ENCODE assay signal across 8 cellular contexts in the genomic region with DNA sequence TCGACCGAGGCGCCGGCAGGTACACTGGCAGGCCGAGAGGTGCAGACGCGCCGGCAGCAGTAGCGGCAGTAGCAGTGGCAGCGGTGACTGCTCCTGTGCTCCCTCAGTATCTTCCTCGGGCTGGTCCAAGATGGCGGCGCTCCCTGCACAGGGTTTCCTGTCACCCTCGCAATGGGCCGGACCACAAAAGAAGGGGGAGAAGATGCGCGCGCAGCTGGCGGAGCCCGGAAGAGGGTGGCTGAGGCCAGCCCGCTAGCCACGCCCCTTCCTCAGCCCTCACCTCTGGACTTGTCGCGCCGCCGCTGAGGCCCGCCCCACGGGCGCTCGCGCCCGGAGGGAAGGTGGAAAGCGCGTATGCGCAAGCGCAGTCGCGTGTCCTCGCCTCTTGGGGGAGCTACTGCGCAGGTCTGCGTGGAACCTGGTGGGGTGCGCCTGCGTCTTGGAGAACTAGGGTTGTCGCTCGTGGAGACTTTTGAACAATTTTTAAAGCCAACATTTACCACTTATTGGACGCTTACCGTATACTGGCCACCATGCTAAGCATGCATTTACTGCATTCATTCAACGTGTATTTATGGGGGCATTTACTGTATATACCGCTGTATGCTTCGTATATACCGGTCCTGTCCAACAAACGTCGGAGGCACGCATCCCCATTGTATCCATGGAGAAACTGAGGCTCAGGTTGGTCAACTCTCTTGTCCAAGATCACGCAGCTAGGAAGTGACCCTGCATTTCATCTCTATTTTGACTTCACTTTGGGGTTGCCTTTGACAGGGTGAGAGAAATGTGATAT. TPM values are rescaled to one million over a fixed set of nuclear protein-coding genes. Genes with fewer than 3 reads are reported as not detected.
DNase-seq lines count a peak whose midpoint lies in the region; ATAC-seq and TF ChIP-seq lines count a peak whose summit lies in the region.

A gene (minus strand): TSS at position 132 of the 796 bp plus-strand sequence. CDS start 8,457 bp downstream, outside the sequence.

- intact Hi-C loops in left cardiac atrium (cut with DNase I) = loop anchor here in 1 of 2 donors (10.0 kb wide), 1 partner anchor 173 kb away; a partner anchor contains a TSS

- H3K36me3 Mint-ChIP-seq in T-helper 1 cell treated with Interleukin-12 subunit alpha and Interleukin-12 subunit beta and Interleukin-4 antibody, amounts not matched to agents 30 μg/mL and 1 μg/mL, for 36 hours (ENCODE audit: low read depth) = peaks cover 5% of the 10 kb centered on the region
- H3K36me3 Mint-ChIP-seq in progenitor cell of endocrine pancreas (ENCODE audit: insufficient read depth) = no peaks in the 10 kb centered on the region

- no peaks in the 10 kb centered on the region for H3K27me3 Mint-ChIP-seq in T-helper 1 cell treated with Interleukin-12 subunit alpha and Interleukin-12 subunit beta and Interleukin-4 antibody, amounts not matched to agents 30 μg/mL and 1 μg/mL, for 36 hours (ENCODE audit: low read depth)
- peaks cover 5% of the 10 kb centered on the region for H3K27me3 Mint-ChIP-seq in progenitor cell of endocrine pancreas

- ATAC-seq in HG02885 (IDR thresholded peaks at IDR 0.05; ENCODE audit: poor library complexity, unreplicated experiment) = peak; percentile 87
- ATAC-seq in left cardiac atrium = peak; percentile 97 to 98

- H3K27ac Mint-ChIP-seq in T-helper 1 cell treated with Interleukin-12 subunit alpha and Interleukin-12 subunit beta and Interleukin-4 antibody, amounts not matched to agents 30 μg/mL and 1 μg/mL, for 36 hours = peak within 1 kb of the TSS; percentile 89
- H3K27ac Mint-ChIP-seq in progenitor cell of endocrine pancreas = peak within 1 kb of the TSS; percentile 96

- TF ChIP-seq POLR2A in GM15510 (IDR thresholded peaks at IDR 0.05; ENCODE audit: borderline replicate concordance, extremely low read depth, insufficient read length) = peak; percentile 82

- H3K4me1 Mint-ChIP-seq in T-helper 1 cell treated with Interleukin-12 subunit alpha and Interleukin-12 subunit beta and Interleukin-4 antibody, amounts not matched to agents 30 μg/mL and 1 μg/mL, for 36 hours (ENCODE audit: low read depth) = peaks cover 35% of the 10 kb centered on the region
- H3K4me1 Mint-ChIP-seq in progenitor cell of endocrine pancreas (ENCODE audit: low read depth) = peaks cover 30% of the 10 kb centered on the region

- no peaks in the 10 kb centered on the region for H3K9me3 Mint-ChIP-seq in T-helper 1 cell treated with Interleukin-12 subunit alpha and Interleukin-12 subunit beta and Interleukin-4 antibody, amounts not matched to agents 30 μg/mL and 1 μg/mL, for 36 hours
- no peaks in the 10 kb centered on the region for H3K9me3 Mint-ChIP-seq in progenitor cell of endocrine pancreas (ENCODE audit: low read depth)

- H3K4me3 Mint-ChIP-seq in T-helper 1 cell treated with Interleukin-12 subunit alpha and Interleukin-12 subunit beta and Interleukin-4 antibody, amounts not matched to agents 30 μg/mL and 1 μg/mL, for 36 hours = peak within 1 kb of the TSS; percentile 91
- H3K4me3 Mint-ChIP-seq in progenitor cell of endocrine pancreas (ENCODE audit: low read depth) = peak within 1 kb of the TSS; percentile 92

- DNase-seq in NCI-H1694 (lab: John Stamatoyannopoulos, UW) (peak; percentile 95), amniotic stem cell (lab: John Stamatoyannopoulos, UW) (peak; percentile 97), left cardiac atrium (peak; percentile 100), progenitor cell of endocrine pancreas (ENCODE audit: low spot score, unreplicated experiment) (peak; percentile 99), ureter (ENCODE audit: low spot score) (peak; percentile 100)

- TF ChIP-seq CTCF in progenitor cell of endocrine pancreas (IDR thresholded peaks at IDR 0.05; ENCODE audit: unreplicated experiment) = peak; percentile 60

RNA-seq across cellular contexts. Expression of the gene that starts here (rescaled TPM):
- total RNA-seq in left cardiac atrium = 10 to 100 TPM; 44.1 to 49.3 TPM
- total RNA-seq in progenitor cell of endocrine pancreas = 53.7 and 55.4 TPM in 2 replicates
- 115 TPM for total RNA-seq in ureter

Comparison
In these comparisons a context has a peak if more than half of its experiments do, and no peak if none do; other contexts are left out.
1. Peak in every context shown above with its lines: DNase-seq and ATAC-seq.